27 cellular contexts compared by ENCODE assay signal in the genomic region with DNA sequence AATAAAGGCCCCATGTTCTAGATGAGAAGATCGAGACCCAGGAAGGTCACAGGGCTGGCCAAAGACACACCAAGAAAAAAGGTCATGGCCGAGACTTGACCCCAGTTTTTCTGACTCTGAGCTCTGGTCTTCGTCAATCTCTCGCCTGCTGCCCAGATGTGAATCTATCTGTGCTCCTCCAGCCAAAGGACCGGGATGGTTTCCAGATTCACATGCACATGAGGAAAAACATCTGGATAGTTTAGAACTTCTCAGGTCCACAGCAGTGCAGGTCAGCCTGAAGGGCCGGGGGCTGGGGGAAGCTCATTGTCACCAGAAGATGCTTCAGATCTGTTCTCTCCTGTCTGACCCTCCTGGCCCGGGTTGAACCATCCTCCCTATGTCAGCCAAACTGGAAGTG. TPM values are rescaled to one million over a fixed set of nuclear protein-coding genes. Genes with fewer than 3 reads are reported as not detected.
DNase-seq lines count a peak whose midpoint lies in the region; ATAC-seq and TF ChIP-seq lines count a peak whose summit lies in the region.
"Had no signal": no experiment of that assay in that cellular context is flagged by ENCODE, and none has a peak within 500 bp of the region (broad histone marks: within the 10 kb centered on the region; RNA-seq: fewer than 3 reads in every experiment).

No MANE protein-coding gene starts in this region.

- no peak overlapping the region for H4K5ac ChIP-seq in IMR-90 (ENCODE audit: low read depth, low read length)

- dilution Hi-C loops in IMR-90 (cut with HindIII; ENCODE audit: low sequenced_read_pairs, unreplicated experiment) = no loop called here

- H3K14ac ChIP-seq in IMR-90 (replicated peaks; ENCODE audit: low read depth, low read length) = no peak overlapping the region

- H3K23ac ChIP-seq in IMR-90 (ENCODE audit: low read depth, low read length) = no peak overlapping the region

- no peak for TF ChIP-seq POLR2A in IMR-90 (IDR thresholded peaks at IDR 0.05; ENCODE audit: low read depth, low read length)

- no peaks in the 10 kb centered on the region for H3K79me1 ChIP-seq in IMR-90 (ENCODE audit: low read depth in 1 of 2, low read length in 2 of 2)

- no peak overlapping the region for H2AK5ac ChIP-seq in IMR-90 (ENCODE audit: low read depth, low read length)

- intact Hi-C loops in IMR-90 (cut with micrococcal nuclease) = no loop called here

- no peak overlapping the region for H3K27ac ChIP-seq in IMR-90 (ENCODE audit: insufficient read depth, low read length)
- H3K27ac ChIP-seq: A549, C4-2B, HL-60, SJCRH30 had no signal

- H3K4me1 ChIP-seq in IMR-90 (ENCODE audit: control insufficient read depth, insufficient read depth, low read length) = no peaks in the 10 kb centered on the region
- H3K4me1 ChIP-seq: A549 had no signal

- H3K27me3 ChIP-seq in IMR-90 (ENCODE audit: control insufficient read depth, insufficient read depth, low read length) = peaks cover 61% of the 10 kb centered on the region
- H3K27me3 ChIP-seq: SJCRH30 had no signal

- H4K91ac ChIP-seq in IMR-90 (ENCODE audit: insufficient read depth, low read depth, low read length) = no peak overlapping the region

- no peak overlapping the region for H4K8ac ChIP-seq in IMR-90 (ENCODE audit: low read depth in 2 of 2, low read length in 2 of 2)

- H3K36me3 ChIP-seq in IMR-90 (ENCODE audit: control insufficient read depth, insufficient read depth, low read length) = no peaks in the 10 kb centered on the region

- no peak overlapping the region for H3K4me3 Mint-ChIP-seq in mesothelial cell of epicardium
- H3K4me3 Mint-ChIP-seq: B cell; CD8-positive, alpha-beta T cell had no signal

- POLR2A ChIA-PET in IMR-90 (lab: Charles Lee; ENCODE audit: unreplicated experiment) = no interaction called here

- H3K4me3 ChIP-seq in IMR-90 (ENCODE audit: insufficient read depth, low read depth, low read length) = no peak overlapping the region
- no peak overlapping the region for H3K4me3 ChIP-seq in fibroblast of villous mesenchyme (ENCODE audit: low read depth, low read length)
- H3K4me3 ChIP-seq: A549, GM12878, SJCRH30 had no signal

- no peak overlapping the region for H3K56ac ChIP-seq in IMR-90 (ENCODE audit: extremely low read depth, insufficient read depth, low read length)

- peaks cover 10% of the 10 kb centered on the region for H3K27me3 Mint-ChIP-seq in mesothelial cell of epicardium (ENCODE audit: low read depth)

- H3K27ac Mint-ChIP-seq in mesothelial cell of epicardium = peak overlapping the region; percentile 11
- H3K27ac Mint-ChIP-seq: B cell; CD8-positive, alpha-beta T cell had no signal

- no peak overlapping the region for H2BK120ac ChIP-seq in IMR-90 (ENCODE audit: low read depth, low read length)

- H3K36me3 Mint-ChIP-seq in mesothelial cell of epicardium = no peaks in the 10 kb centered on the region
- H3K36me3 Mint-ChIP-seq: CD8-positive, alpha-beta T cell had no signal

- H3K9me3 Mint-ChIP-seq in mesothelial cell of epicardium = no peaks in the 10 kb centered on the region
- H3K9me3 Mint-ChIP-seq: CD8-positive, alpha-beta T cell had no signal

- no peaks in the 10 kb centered on the region; the same call in 1 of the 2 replicates for H3K9me1 ChIP-seq in IMR-90 (ENCODE audit: insufficient read depth, low read length)

- no peak overlapping the region for H3K9ac ChIP-seq in IMR-90 (ENCODE audit: low read depth, low read length)

- no peak overlapping the region for H2AK9ac ChIP-seq in IMR-90 (replicated peaks; ENCODE audit: low read depth, low read length, poor library complexity)

- DNase-seq in IMR-90 (no peak), fibroblast of villous mesenchyme (ENCODE audit: low read depth) (peak; percentile 37), mesothelial cell of epicardium (ENCODE audit: low spot score in 2 of 2, unreplicated experiment in 2 of 2) (no peak), AG08395 (ENCODE audit: low spot score) (no peak)
- DNase-seq: CD8-positive, alpha-beta T cell; DMS 273 treated with DMSO at 0.1 percent for 48 hours; DMS79; EL; GDM1; HCEC 1CT; MV-4-11; NCI-H1105; NCI-H146; NCI-H1930; NCI-H2107; NCI-H524; NCI-H774; SJCRH30 had no signal

- no peak for TF ChIP-seq RAD21 in IMR-90 (IDR thresholded peaks at IDR 0.05; ENCODE audit: low read length)

- CTCF ChIA-PET in IMR-90 (lab: Yijun Ruan, JAX) = no interaction called here

- H3K18ac ChIP-seq in IMR-90 (ENCODE audit: low read depth, low read length) = no peak overlapping the region

- no peaks in the 10 kb centered on the region for H4K20me1 ChIP-seq in IMR-90 (ENCODE audit: insufficient read depth, low read length)

- no peaks in the 10 kb centered on the region for H3K9me3 ChIP-seq in IMR-90 (ENCODE audit: control insufficient read depth, insufficient read depth, low read length)
- H3K9me3 ChIP-seq: A549, SJCRH30 had no signal

- BruUV-seq in IMR-90 (replicated peaks; lab: Mats Ljungman, UMichigan) = no TSS peak

- WGBS in IMR-90 (ENCODE audit: extremely low coverage in 2 of 2, insufficient read length in 1 of 2), 2 experiments = 31% methylated on average over 5 of the region's 7 CpGs; no CpG with 5 or more reads in 1 of the 2 experiments

- in situ Hi-C loops in IMR-90 (cut with MboI; ENCODE audit: low sequenced_read_pairs) = no loop called here

- H2AFZ ChIP-seq in IMR-90 (replicated peaks; ENCODE audit: low read length, poor library complexity) = peak overlapping the region; percentile 41

- no peak overlapping the region for H2BK20ac ChIP-seq in IMR-90 (ENCODE audit: low read depth, low read length)

- ATAC-seq in IMR-90 (ENCODE audit: low read depth) = no peak
- ATAC-seq in SK-N-SH treated with all-trans-retinoic acid at 6 μM for 48 hours = no peak
- no peak for ATAC-seq in GM21786 (IDR thresholded peaks at IDR 0.05; ENCODE audit: unreplicated experiment)
- ATAC-seq in GM21619 (IDR thresholded peaks at IDR 0.05; ENCODE audit: unreplicated experiment) = no peak
- no peak for ATAC-seq in HG03520 (IDR thresholded peaks at IDR 0.05; ENCODE audit: unreplicated experiment)
- ATAC-seq: A549; CD8-positive, alpha-beta T cell had no signal

- no peak overlapping the region for H2BK15ac ChIP-seq in IMR-90 (ENCODE audit: low read depth, low read length)

- no peaks in the 10 kb centered on the region for H3K4me1 Mint-ChIP-seq in mesothelial cell of epicardium

- TF ChIP-seq CTCF in IMR-90 (conservative IDR thresholded peaks at IDR 0.05; ENCODE audit: low read depth, low read length) (no peak), fibroblast of villous mesenchyme (IDR thresholded peaks at IDR 0.05; ENCODE audit: insufficient read depth, low read depth, low read length) (no peak), mesothelial cell of epicardium (IDR thresholded peaks at IDR 0.05; ENCODE audit: unreplicated experiment) (no peak)

- H3K4ac ChIP-seq in IMR-90 (ENCODE audit: low read depth, low read length) = no peak overlapping the region

- H3K4me2 ChIP-seq in IMR-90 (ENCODE audit: low read depth, low read length) = no peak overlapping the region
- H3K4me2 ChIP-seq: A549 had no signal

- no peak overlapping the region for H2BK5ac ChIP-seq in IMR-90 (ENCODE audit: low read depth, low read length, poor library complexity, severe bottlenecking)

TF ChIP-seq in IMR-90, 13 proteins besides CTCF, POLR2A, EP300 and RAD21:
- no peak for TF ChIP-seq USF2 (IDR thresholded peaks at IDR 0.05; ENCODE audit: low read depth, low read length)

TF ChIP-seq in SK-N-SH treated with all-trans-retinoic acid at 6 μM for 48 hours, 23 proteins besides CTCF, POLR2A, EP300 and RAD21:
- TF ChIP-seq ESRRG (CRISPR knock-in tag; IDR thresholded peaks at IDR 0.05) = no peak
- TF ChIP-seq ARNTL (CRISPR knock-in tag; IDR thresholded peaks at IDR 0.05; ENCODE audit: borderline replicate concordance, low read depth) = no peak
- TF ChIP-seq ISL1 (CRISPR knock-in tag; IDR thresholded peaks at IDR 0.05) = no peak
- no peak for TF ChIP-seq TOX (CRISPR knock-in tag; IDR thresholded peaks at IDR 0.05; ENCODE audit: borderline replicate concordance)
- peak; percentile 57; the same call in 1 of the 2 replicates for TF ChIP-seq TCF4 (CRISPR knock-in tag; IDR thresholded peaks at IDR 0.05; ENCODE audit: borderline replicate concordance)

RNA-seq across cellular contexts. Expression of gene KCNN3, which starts 49.0 kb away (rescaled TPM):
- not detected in 2 replicates for total RNA-seq in IMR-90 (2012; rRNA removed)
- 0.02 and 0.07 TPM in 2 replicates for polyA plus RNA-seq in IMR-90 (2012; rRNA removed)
- polyA plus RNA-seq in IMR-90 (2012; cell fraction: cytosol; rRNA removed) = under 0.01 and 0.02 TPM in 2 replicates
- 0.01 and 0.05 TPM in 2 replicates for polyA plus RNA-seq in IMR-90 (2012; cell fraction: nucleus; rRNA removed; ENCODE audit: low replicate concordance)
- total RNA-seq in fibroblast of villous mesenchyme = not detected in 2 replicates
- total RNA-seq in mesothelial cell of epicardium = 1.2 to 1.5 TPM (median 1.3 TPM) in 3 replicates
